1 cellular context compared by ENCODE assay signal in the genomic region with DNA sequence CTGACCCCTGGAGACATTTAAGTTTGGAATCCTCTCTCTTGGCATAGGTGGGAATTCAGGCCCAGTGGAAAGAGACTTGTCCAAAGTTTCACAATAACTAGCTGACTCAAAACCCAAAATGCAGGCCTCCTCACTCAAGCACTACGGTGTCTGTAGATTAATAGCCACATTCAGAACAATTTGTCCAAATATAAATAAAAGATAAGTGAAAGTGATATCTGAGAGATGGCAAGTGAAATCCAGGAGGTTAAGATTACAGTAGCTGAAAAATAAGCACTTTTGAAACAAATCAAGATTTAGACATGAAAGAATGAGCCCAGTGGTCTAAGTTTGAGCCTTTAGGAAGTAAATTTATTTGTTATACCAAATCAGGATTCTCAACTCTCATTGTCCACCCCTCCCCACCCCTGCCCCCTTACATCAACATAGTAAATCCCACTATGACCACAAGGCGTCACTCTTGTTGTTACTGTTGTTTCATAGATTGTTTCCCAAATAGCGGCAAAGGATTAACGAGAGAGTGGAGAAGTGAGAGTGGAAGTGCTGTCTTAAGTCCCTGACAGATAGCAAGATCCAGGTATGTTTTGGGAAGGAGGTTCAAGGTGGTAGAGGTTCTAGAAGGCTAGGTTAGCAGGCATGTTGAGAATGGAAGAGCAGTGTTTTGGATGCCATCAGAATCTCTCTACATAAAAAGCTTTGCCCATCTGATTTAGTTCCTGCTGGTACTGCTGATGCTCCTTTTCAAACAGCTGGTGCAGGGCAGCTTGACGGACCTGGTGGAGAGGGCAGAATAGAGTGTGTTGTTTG.
A peak's percentile ranks its signal among the peaks of the same experiment; 100 is the strongest.
TF ChIP-seq lines count a peak whose summit lies in the region.

No MANE protein-coding gene starts in this region.

TF ChIP-seq in GM12878, 131 proteins besides CTCF, POLR2A, EP300 and RAD21:
- TF ChIP-seq POU2F2 (IDR thresholded peaks at IDR 0.05; ENCODE audit: borderline replicate concordance, low read depth, low read length) (no peak), ZNF622 (IDR thresholded peaks at IDR 0.05) (no peak), KAT2A (conservative IDR thresholded peaks at IDR 0.05; ENCODE audit: control insufficient read depth, low read depth, low read length) (no peak), SP1 (IDR thresholded peaks at IDR 0.05; ENCODE audit: low read depth, low read length) (no peak), ATF7 (IDR thresholded peaks at IDR 0.05; ENCODE audit: low read depth) (no peak), RELB (IDR thresholded peaks at IDR 0.05; ENCODE audit: low read depth) (0 out of 2 replicates have a peak, but pooled peaks have one; percentile 14), SUPT20H (IDR thresholded peaks at IDR 0.05; ENCODE audit: borderline replicate concordance, control insufficient read depth, low read depth, low read length) (no peak), ATF3 (IDR thresholded peaks at IDR 0.05; ENCODE audit: borderline replicate concordance, extremely low read depth, low read depth, low read length) (no peak), SMC3 (IDR thresholded peaks at IDR 0.05; ENCODE audit: borderline replicate concordance, low read length) (peak; percentile 63; the same call in 1 of the 2 replicates), ZBTB11 (CRISPR knock-in tag; IDR thresholded peaks at IDR 0.05) (no peak), CHD1 (IDR thresholded peaks at IDR 0.05; ENCODE audit: low read depth, low read length) (no peak), POLR2AphosphoS2 (IDR thresholded peaks at IDR 0.05; ENCODE audit: low read depth, low read length) (no peak), KLF5 (IDR thresholded peaks at IDR 0.05; ENCODE audit: partially characterized antibody) (no peak), ZBTB33 (IDR thresholded peaks at IDR 0.05) (no peak), RUNX3 (IDR thresholded peaks at IDR 0.05; ENCODE audit: low read length) (0 out of 2 replicates have a peak, but pooled peaks have one; percentile 48), IKZF2 (IDR thresholded peaks at IDR 0.05) (no peak), RBBP5 (conservative IDR thresholded peaks at IDR 0.05) (no peak), NBN (IDR thresholded peaks at IDR 0.05) (no peak), TBL1XR1 (IDR thresholded peaks at IDR 0.05; ENCODE audit: low read depth, low read length) (no peak), MTA3 (IDR thresholded peaks at IDR 0.05; ENCODE audit: borderline replicate concordance, low read length) (no peak)
- TF ChIP-seq, protein P1, sequence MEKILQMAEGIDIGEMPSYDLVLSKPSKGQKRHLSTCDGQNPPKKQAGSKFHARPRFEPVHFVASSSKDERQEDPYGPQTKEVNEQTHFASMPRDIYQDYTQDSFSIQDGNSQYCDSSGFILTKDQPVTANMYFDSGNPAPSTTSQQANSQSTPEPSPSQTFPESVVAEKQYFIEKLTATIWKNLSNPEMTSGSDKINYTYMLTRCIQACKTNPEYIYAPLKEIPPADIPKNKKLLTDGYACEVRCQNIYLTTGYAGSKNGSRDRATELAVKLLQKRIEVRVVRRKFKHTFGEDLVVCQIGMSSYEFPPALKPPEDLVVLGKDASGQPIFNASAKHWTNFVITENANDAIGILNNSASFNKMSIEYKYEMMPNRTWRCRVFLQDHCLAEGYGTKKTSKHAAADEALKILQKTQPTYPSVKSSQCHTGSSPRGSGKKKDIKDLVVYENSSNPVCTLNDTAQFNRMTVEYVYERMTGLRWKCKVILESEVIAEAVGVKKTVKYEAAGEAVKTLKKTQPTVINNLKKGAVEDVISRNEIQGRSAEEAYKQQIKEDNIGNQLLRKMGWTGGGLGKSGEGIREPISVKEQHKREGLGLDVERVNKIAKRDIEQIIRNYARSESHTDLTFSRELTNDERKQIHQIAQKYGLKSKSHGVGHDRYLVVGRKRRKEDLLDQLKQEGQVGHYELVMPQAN (conservative IDR thresholded peaks at IDR 0.05): no peak
- TF ChIP-seq, protein P2, sequence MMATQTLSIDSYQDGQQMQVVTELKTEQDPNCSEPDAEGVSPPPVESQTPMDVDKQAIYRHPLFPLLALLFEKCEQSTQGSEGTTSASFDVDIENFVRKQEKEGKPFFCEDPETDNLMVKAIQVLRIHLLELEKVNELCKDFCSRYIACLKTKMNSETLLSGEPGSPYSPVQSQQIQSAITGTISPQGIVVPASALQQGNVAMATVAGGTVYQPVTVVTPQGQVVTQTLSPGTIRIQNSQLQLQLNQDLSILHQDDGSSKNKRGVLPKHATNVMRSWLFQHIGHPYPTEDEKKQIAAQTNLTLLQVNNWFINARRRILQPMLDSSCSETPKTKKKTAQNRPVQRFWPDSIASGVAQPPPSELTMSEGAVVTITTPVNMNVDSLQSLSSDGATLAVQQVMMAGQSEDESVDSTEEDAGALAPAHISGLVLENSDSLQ (IDR thresholded peaks at IDR 0.05): peak; percentile 12; the same call in 1 of the 2 replicates
